ENCODE assay signal across 8 cellular contexts in genomic region chr1:202010042-202011015, GRCh38. TPM values are rescaled to one million over a fixed set of nuclear protein-coding genes. Genes with fewer than 3 reads are reported as not detected.
DNase-seq lines count a peak whose midpoint lies in the region; ATAC-seq lines count a peak whose summit lies in the region.

Gene ELF3, plus strand, starts transcription at chr1:202010587. Its CDS starts 550 bp downstream, at chr1:202011137.

- H2BK15ac ChIP-seq in neuronal stem cell (ENCODE audit: low read length), result peak within 1 kb of the TSS; percentile 33

- peak within 1 kb of the TSS; percentile 43 for H3K23ac ChIP-seq in neuronal stem cell (ENCODE audit: low read depth, low read length, poor library complexity)

- H3K36me3 ChIP-seq in neuronal stem cell (replicated peaks in 1 of 2; ENCODE audit: control insufficient read depth in 2 of 2, insufficient read depth in 2 of 2, low read length in 2 of 2), result peaks cover 6 to 17% of the 10 kb centered on the region in 2 donors

- no peak within 1 kb of the TSS for H2BK120ac ChIP-seq in neuronal stem cell (ENCODE audit: low read depth, low read length)

- H4K8ac ChIP-seq in neuronal stem cell (ENCODE audit: low read depth, low read length), result no peak within 1 kb of the TSS

- DNase-seq in NCI-H1436 treated with DMSO at 0.1 percent for 48 hours (lab: John Stamatoyannopoulos, UW) (peak; percentile 97), cerebellar cortex (ENCODE audit: low spot score) (peak; percentile 41), neuronal stem cell (ENCODE audit: low spot score) (peak; percentile 85)
- DNase-seq in activated effector memory CD4-positive, alpha-beta T cell treated with Interleukin-2 at 50 U/mL for 16 hours, result no peak

- H3K9me3 ChIP-seq in neuronal stem cell (replicated peaks in 1 of 2; ENCODE audit: control insufficient read depth in 2 of 2, insufficient read depth in 1 of 2, low read depth in 1 of 2, low read length in 2 of 2), result no peaks in the 10 kb centered on the region

- WGBS in neuronal stem cell (ENCODE audit: extremely low coverage in 2 of 2, insufficient read length in 2 of 2, insufficient replicate concordance in 1 of 2), 2 donors, result no CpG with 5 or more reads among the region's 24 CpGs

- peak within 1 kb of the TSS; percentile 1 for H3K9ac ChIP-seq in neuronal stem cell (ENCODE audit: low read depth, low read length, poor library complexity)

- peak within 1 kb of the TSS; percentile 91 for H2BK12ac ChIP-seq in neuronal stem cell (ENCODE audit: low read length)

- H3K18ac ChIP-seq in neuronal stem cell (ENCODE audit: low read length), result peak within 1 kb of the TSS; percentile 91

- peak within 1 kb of the TSS; percentile 72 for H2AFZ ChIP-seq in neuronal stem cell (ENCODE audit: low read length)

- no peak within 1 kb of the TSS for H3K4ac ChIP-seq in neuronal stem cell (ENCODE audit: low read length)

- peak within 1 kb of the TSS; percentile 79 for H3K27ac ChIP-seq in neuronal stem cell (replicated peaks; ENCODE audit: low read length)

- peak within 1 kb of the TSS; percentile 65 for H3K4me2 ChIP-seq in neuronal stem cell (ENCODE audit: insufficient read depth, low read length, poor library complexity, severe bottlenecking)

- H4K91ac ChIP-seq in neuronal stem cell (ENCODE audit: low read depth, low read length, poor library complexity), result no peak within 1 kb of the TSS

- peaks cover 10 to 13% of the 10 kb centered on the region in 2 donors for H3K4me1 ChIP-seq in neuronal stem cell (ENCODE audit: control insufficient read depth in 2 of 2, insufficient read depth in 1 of 2, low read depth in 1 of 2, low read length in 2 of 2)

- no peak within 1 kb of the TSS for H3K14ac ChIP-seq in neuronal stem cell (ENCODE audit: low read length)

- H3K79me1 ChIP-seq in neuronal stem cell (ENCODE audit: low read depth, low read length), result no peaks in the 10 kb centered on the region

- peak within 1 kb of the TSS in 1 of 2 donors; percentile 60 for H3K4me3 ChIP-seq in neuronal stem cell (ENCODE audit: low read length in 2 of 2)

- H2BK5ac ChIP-seq in neuronal stem cell (ENCODE audit: low read length), result peak within 1 kb of the TSS; percentile 49

- H2AK5ac ChIP-seq in neuronal stem cell (ENCODE audit: low read depth, low read length), result peak within 1 kb of the TSS; percentile 28

- peaks cover 0 to 26% (median 0%) of the 10 kb centered on the region in 3 experiments for H3K27me3 ChIP-seq in neuronal stem cell (ENCODE audit: control insufficient read depth in 3 of 3, insufficient read depth in 3 of 3, low read depth in 1 of 3, low read length in 3 of 3)

- ATAC-seq in GM18498 (IDR thresholded peaks at IDR 0.05; ENCODE audit: unreplicated experiment) (peak; percentile 70), HG02571 (IDR thresholded peaks at IDR 0.05; ENCODE audit: unreplicated experiment) (peak; percentile 80), GM21526 (IDR thresholded peaks at IDR 0.05; ENCODE audit: low FRiP score, unreplicated experiment) (no peak), HG02938 (IDR thresholded peaks at IDR 0.05; ENCODE audit: unreplicated experiment) (no peak)

RNA-seq across cellular contexts. Expression of gene ELF3, which starts in this region (rescaled TPM):
- polyA plus RNA-seq in neuronal stem cell (2013, experiment 1 of 2), result 2.7 TPM
- polyA plus RNA-seq in neuronal stem cell (2013, experiment 2 of 2), result 2.6 TPM

Comparison
In these comparisons a context has a peak if more than half of its experiments do, and no peak if none do; other contexts are left out.
1. ATAC-seq: peak in GM18498 (single experiment) and HG02571 (single experiment); none in GM21526 (single experiment) and HG02938 (single experiment).